Comparison of ENCODE assay signal across 11 cellular contexts in genomic region chr3:42094128-42094527, GRCh38. TPM values are rescaled to one million over a fixed set of nuclear protein-coding genes. Genes with fewer than 3 reads are reported as not detected.
DNase-seq lines count a peak whose midpoint lies in the region; ATAC-seq and TF ChIP-seq lines count a peak whose summit lies in the region.
"Had no signal": no experiment of that assay in that cellular context is flagged by ENCODE, and none has a peak within 500 bp of the region (broad histone marks: within the 10 kb centered on the region; RNA-seq: fewer than 3 reads in every experiment).

No MANE protein-coding gene starts in this region.

- no peak for TF ChIP-seq POLR2A in prostate gland (IDR thresholded peaks at IDR 0.05)

- no peak overlapping the region for H3K4me2 ChIP-seq in smooth muscle cell

- peaks cover 15% of the 10 kb centered on the region for H3K4me1 ChIP-seq in smooth muscle cell (ENCODE audit: low read depth)
- H3K4me1 ChIP-seq in prostate gland (replicated peaks): no peaks in the 10 kb centered on the region

- peaks cover 10% of the 10 kb centered on the region for H3F3A ChIP-seq in smooth muscle cell (ENCODE audit: low read depth)

- no peak overlapping the region for H3K9ac ChIP-seq in smooth muscle cell (ENCODE audit: low read depth)

- TF ChIP-seq CTCF in GM10266 (IDR thresholded peaks at IDR 0.05; ENCODE audit: control insufficient read depth, insufficient read depth, low read depth, missing control alignments) (no peak), smooth muscle cell (IDR thresholded peaks at IDR 0.05; ENCODE audit: borderline replicate concordance, insufficient read depth, poor library complexity, severe bottlenecking) (no peak), prostate gland (IDR thresholded peaks at IDR 0.05) (no peak), omental fat pad (IDR thresholded peaks at IDR 0.05) (no peak), WERI-Rb-1 (IDR thresholded peaks at IDR 0.05; ENCODE audit: low read depth, low read length) (no peak)

- H3K4me3 ChIP-seq in smooth muscle cell (no peak overlapping the region), prostate gland (no peak overlapping the region), WERI-Rb-1 (ENCODE audit: low read depth, low read length) (no peak overlapping the region)

- DNase-seq in GM10266 (ENCODE audit: extremely low spot score): peak; percentile 55
- peak; percentile 55 for DNase-seq in epidermal melanocyte (ENCODE audit: insufficient read length, low spot score)
- no peak for DNase-seq in smooth muscle cell (lab: John Stamatoyannopoulos, UW; ENCODE audit: unreplicated experiment)
- DNase-seq in prostate gland (ENCODE audit: low spot score): no peak
- no peak for DNase-seq in omental fat pad (ENCODE audit: low spot score)
- no peak for DNase-seq in WERI-Rb-1
- DNase-seq: aorta; CD4-positive, alpha-beta T cell; stimulated activated CD4-positive, alpha-beta T cell treated with anti-CD3 and anti-CD28 coated beads, Interleukin-4, amount 100 ng/mL, for 4 hours had no signal

- ATAC-seq in GM19438 (IDR thresholded peaks at IDR 0.05; ENCODE audit: low read depth, unreplicated experiment) (peak; percentile 52), HG03039 (IDR thresholded peaks at IDR 0.05; ENCODE audit: unreplicated experiment) (peak; percentile 66), omental fat pad (ENCODE audit: low FRiP score) (no peak)

- no peak overlapping the region for H2AFZ ChIP-seq in smooth muscle cell (ENCODE audit: low read depth)

- intact Hi-C loops in prostate gland (cut with DNase I): loop anchor here (10.0 kb wide), 1 partner anchor 1509 kb away; no protein-coding TSS in a partner anchor

- WGBS in smooth muscle cell (ENCODE audit: low lambda C conversion rate): 82% methylated on average over 4 of the region's 4 CpGs
- 72% methylated on average over 4 of the region's 4 CpGs for WGBS in prostate gland

- H4K20me1 ChIP-seq in smooth muscle cell (ENCODE audit: low read depth): no peaks in the 10 kb centered on the region

- no peaks in the 10 kb centered on the region for H3K36me3 ChIP-seq in smooth muscle cell (ENCODE audit: low read depth)
- H3K36me3 ChIP-seq in prostate gland: no peaks in the 10 kb centered on the region
- peaks cover 33% of the 10 kb centered on the region for H3K36me3 ChIP-seq in WERI-Rb-1

- H3K27me3 ChIP-seq in smooth muscle cell (ENCODE audit: low read depth) (no peaks in the 10 kb centered on the region), prostate gland (replicated peaks; ENCODE audit: insufficient read depth) (no peaks in the 10 kb centered on the region), WERI-Rb-1 (ENCODE audit: insufficient read depth, low read depth, severe bottlenecking) (no peaks in the 10 kb centered on the region)

- no peak overlapping the region for H3K27ac ChIP-seq in smooth muscle cell (ENCODE audit: low read depth)
- H3K27ac ChIP-seq in prostate gland: no peak overlapping the region
- H3K27ac ChIP-seq in WERI-Rb-1: no peak overlapping the region

- peaks cover 12% of the 10 kb centered on the region for H3K79me2 ChIP-seq in smooth muscle cell (ENCODE audit: low read depth)

- no peaks in the 10 kb centered on the region for H3K9me3 ChIP-seq in smooth muscle cell (replicated peaks; ENCODE audit: low read depth)
- no peaks in the 10 kb centered on the region for H3K9me3 ChIP-seq in prostate gland
- no peaks in the 10 kb centered on the region for H3K9me3 ChIP-seq in WERI-Rb-1 (ENCODE audit: severe bottlenecking)

RNA-seq across cellular contexts. Expression of gene TRAK1, which starts 3.0 kb away (rescaled TPM):
- total RNA-seq in smooth muscle cell (13.7 and 16.3 TPM in 2 replicates), prostate gland (10 to 100 TPM; 35.6 to 80.3 TPM), omental fat pad (10 to 100 TPM; 21.4 to 42.9 (median 37.0) TPM)
- polyA plus RNA-seq in smooth muscle cell: 8.7 and 13.9 TPM in 2 replicates

Comparison
In these comparisons a context has a peak if more than half of its experiments do, and no peak if none do; other contexts are left out.
1. DNase-seq: peak in GM10266 (single experiment) and epidermal melanocyte (single experiment); none in smooth muscle cell (single experiment), prostate gland (single experiment), omental fat pad (single experiment) and WERI-Rb-1 (single experiment).